2 cellular contexts compared by ENCODE assay signal in genomic region chr14:105500726-105501101, GRCh38.
TF ChIP-seq lines count a peak whose summit lies in the region.

No MANE protein-coding gene starts in this region.

TF ChIP-seq in A549, 52 proteins besides CTCF, POLR2A, EP300 and RAD21:
- TF ChIP-seq TFCP2L1 (CRISPR knock-in tag; IDR thresholded peaks at IDR 0.05) = 0 out of 2 replicates have a peak, but pooled peaks have one; percentile 29
- TF ChIP-seq RCOR1 (IDR thresholded peaks at IDR 0.05; ENCODE audit: low read depth, low read length) = no peak

TF ChIP-seq in IMR-90, 13 proteins besides CTCF, POLR2A, EP300 and RAD21:
- no peak for TF ChIP-seq MAZ (IDR thresholded peaks at IDR 0.05; ENCODE audit: borderline replicate concordance, low read depth, low read length)
- TF ChIP-seq CEBPB (IDR thresholded peaks at IDR 0.05; ENCODE audit: low read depth, low read length) = no peak
- no peak for TF ChIP-seq BHLHE40 (IDR thresholded peaks at IDR 0.05; ENCODE audit: low read depth, low read length)
- no peak for TF ChIP-seq MAFK (IDR thresholded peaks at IDR 0.05; ENCODE audit: low read depth, low read length)
- TF ChIP-seq MXI1 (IDR thresholded peaks at IDR 0.05; ENCODE audit: borderline replicate concordance, low read depth, low read length) = no peak
- no peak for TF ChIP-seq RFX5 (IDR thresholded peaks at IDR 0.05; ENCODE audit: low read depth, low read length)
- no peak for TF ChIP-seq FOS (IDR thresholded peaks at IDR 0.05; ENCODE audit: low read depth, low read length)
- TF ChIP-seq RCOR1 (IDR thresholded peaks at IDR 0.05; ENCODE audit: insufficient replicate concordance, low read length) = no peak
- TF ChIP-seq NFE2L2 (IDR thresholded peaks at IDR 0.05; ENCODE audit: low read depth, low read length) = no peak
- TF ChIP-seq SMC3 (IDR thresholded peaks at IDR 0.05; ENCODE audit: low read depth, low read length) = no peak
- TF ChIP-seq USF2 (IDR thresholded peaks at IDR 0.05; ENCODE audit: low read depth, low read length) = no peak
- TF ChIP-seq CHD1 (IDR thresholded peaks at IDR 0.05; ENCODE audit: low read depth, low read length) = no peak
- TF ChIP-seq ELK1 (IDR thresholded peaks at IDR 0.05; ENCODE audit: borderline replicate concordance, low read depth, low read length) = no peak
